In genomic region chr10:69464801-69465401, GRCh38 we compare ENCODE assay signal across 8 cellular contexts. TPM values are rescaled to one million over a fixed set of nuclear protein-coding genes. Genes with fewer than 3 reads are reported as not detected.
DNase-seq lines count a peak whose midpoint lies in the region; ATAC-seq, FAIRE-seq and TF ChIP-seq lines count a peak whose summit lies in the region.
"Had no signal": no experiment of that assay in that cellular context is flagged by ENCODE, and none has a peak within 500 bp of the region (broad histone marks: within the 10 kb centered on the region; RNA-seq: fewer than 3 reads in every experiment).

No MANE protein-coding gene starts in this region.

- in situ Hi-C loops in K562 (cut with MboI), result no loop called here

- TF ChIP-seq CTCF in K562 (IDR thresholded peaks at IDR 0.05 in 2 of 3, conservative IDR thresholded peaks at IDR 0.05 in 1 of 3; ENCODE audit: insufficient read depth in 2 of 3, low read depth in 1 of 3, low read length in 3 of 3), result no peak
- no peak for TF ChIP-seq CTCF in liver (IDR thresholded peaks at IDR 0.05; ENCODE audit: low read depth, low read length, missing input control)
- TF ChIP-seq CTCF in foreskin fibroblast (IDR thresholded peaks at IDR 0.05; ENCODE audit: low read depth, low read length), result no peak

- no peak for DNase-seq in K562 (ENCODE audit: extremely low read depth in 1 of 4, low spot score in 3 of 4)
- no peak for DNase-seq in NCI-H1694 (lab: John Stamatoyannopoulos, UW)
- DNase-seq in foreskin fibroblast, result no peak

- TF ChIP-seq EP300 in K562 (IDR thresholded peaks at IDR 0.05; ENCODE audit: low read length), result no peak

- H2AFZ ChIP-seq in K562 (ENCODE audit: low read depth, low read length), result no peak overlapping the region

- intact Hi-C loops in K562 (cut with micrococcal nuclease), result no loop called here

- BruUV-seq in K562 (replicated peaks; lab: Mats Ljungman, UMichigan), result no TSS peak

- no peaks in the 10 kb centered on the region for H3K79me2 ChIP-seq in K562 (ENCODE audit: control insufficient read depth, insufficient read depth, low read length)

- CTCF ChIA-PET in K562 (lab: Yijun Ruan, JAX; ENCODE audit: low intra/inter-chr PET ratio), result no interaction called here

- POLR2A ChIA-PET in K562 (lab: Yijun Ruan, JAX), result interaction anchor here (0.5 to 1.8 kb wide), 6 partner anchors 9 to 890 kb away, joined by 3 to 6 read pairs (median 4); no protein-coding TSS in a partner anchor

- H3K27me3 ChIP-seq in K562 (ENCODE audit: control insufficient read depth in 2 of 2, insufficient read depth in 2 of 2, low read length in 2 of 2) (peaks cover 0 to 17% of the 10 kb centered on the region in 2 experiments; a peak in 2 of 5 replicates), liver (ENCODE audit: control insufficient read depth in 4 of 4, insufficient read depth in 4 of 4, low read length in 3 of 4) (no peaks in the 10 kb centered on the region), subcutaneous abdominal adipose tissue (ENCODE audit: control insufficient read depth in 5 of 5, insufficient read depth in 4 of 5, low read length in 5 of 5) (no peaks in the 10 kb centered on the region)

- H4K20me1 ChIP-seq in K562 (replicated peaks; ENCODE audit: control insufficient read depth, insufficient read depth, low read length), result no peaks in the 10 kb centered on the region

- 18% methylated on average over 2 of the region's 2 CpGs for WGBS in K562 (ENCODE audit: insufficient coverage, low coverage, missing lambda C conversion rate)
- WGBS in liver, result 71% methylated on average over 2 of the region's 2 CpGs

- H3K4me1 ChIP-seq in K562 (replicated peaks in 1 of 2; ENCODE audit: control insufficient read depth in 2 of 2, insufficient read depth in 2 of 2, low read length in 2 of 2), result peaks cover 6% of the 10 kb centered on the region in 2 experiments
- H3K4me1 ChIP-seq in liver (ENCODE audit: control insufficient read depth in 4 of 4, insufficient read depth in 4 of 4, low read length in 3 of 4), result peaks cover 0 to 5% (median 2%) of the 10 kb centered on the region in 4 donors
- H3K4me1 ChIP-seq in subcutaneous abdominal adipose tissue (ENCODE audit: control insufficient read depth in 5 of 5, insufficient read depth in 5 of 5, low read length in 5 of 5), result peaks cover 46 to 98% (median 91%) of the 10 kb centered on the region in 5 donors

- TF ChIP-seq POLR2A in K562 (conservative IDR thresholded peaks at IDR 0.05), result no peak

- H3K9me1 ChIP-seq in K562 (ENCODE audit: control insufficient read depth, insufficient read depth, low read length), result no peaks in the 10 kb centered on the region

- no peak for FAIRE-seq in K562 (lab: Jason Lieb, UNC)

- TF ChIP-seq RAD21 in K562 (CRISPR knock-in tag; conservative IDR thresholded peaks at IDR 0.05 in 1 of 2, IDR thresholded peaks at IDR 0.05 in 1 of 2), result no peak
- TF ChIP-seq RAD21 in liver (IDR thresholded peaks at IDR 0.05), result no peak

- H3K9me3 ChIP-seq in K562 (replicated peaks; ENCODE audit: control insufficient read depth, insufficient read depth, low read depth, low read length) (no peaks in the 10 kb centered on the region), liver (ENCODE audit: control insufficient read depth in 4 of 4, low read length in 3 of 4) (no peaks in the 10 kb centered on the region), subcutaneous abdominal adipose tissue (ENCODE audit: control insufficient read depth in 5 of 5, low read length in 5 of 5) (no peaks in the 10 kb centered on the region)

- H3K4me2 ChIP-seq in K562 (ENCODE audit: insufficient read depth, low read length), result no peak overlapping the region

- H3K4me3 ChIP-seq in K562, result no peak overlapping the region
- H3K4me3 ChIP-seq in liver (ENCODE audit: low read depth in 1 of 3, low read length in 3 of 3), result no peak overlapping the region
- peak overlapping the region in 1 of 5 donors; percentile 4 for H3K4me3 ChIP-seq in subcutaneous abdominal adipose tissue (ENCODE audit: low read depth in 1 of 5, low read length in 5 of 5)
- H3K4me3 ChIP-seq in foreskin fibroblast (ENCODE audit: low read depth in 1 of 2, low read length in 2 of 2), result no peak overlapping the region

- ATAC-seq in HG02588 (IDR thresholded peaks at IDR 0.05; ENCODE audit: unreplicated experiment), result peak; percentile 60
- ATAC-seq in K562, result peak; percentile 18; the same call in 2 of the 3 replicates
- no peak for ATAC-seq in GM18511 (IDR thresholded peaks at IDR 0.05; ENCODE audit: unreplicated experiment)

- H3K9ac ChIP-seq in K562 (ENCODE audit: insufficient read depth in 1 of 2, low read depth in 2 of 2, low read length in 2 of 2) (no peak overlapping the region), liver (ENCODE audit: low read depth in 1 of 2, low read length in 2 of 2) (no peak overlapping the region), subcutaneous abdominal adipose tissue (ENCODE audit: low read length in 5 of 5) (peak overlapping the region; percentile 37 to 79 (median 50))

- no peaks in the 10 kb centered on the region for H3K36me3 ChIP-seq in K562 (ENCODE audit: control insufficient read depth, insufficient read depth, low read length)
- no peaks in the 10 kb centered on the region for H3K36me3 ChIP-seq in liver (ENCODE audit: control insufficient read depth in 4 of 4, insufficient read depth in 3 of 4, low read depth in 1 of 4, low read length in 3 of 4)
- H3K36me3 ChIP-seq in subcutaneous abdominal adipose tissue (ENCODE audit: control insufficient read depth in 5 of 5, insufficient read depth in 5 of 5, low read length in 5 of 5), result no peaks in the 10 kb centered on the region

- H3K27ac ChIP-seq in K562 (ENCODE audit: extremely low read depth, low read depth, low read length) (no peak overlapping the region), liver (ENCODE audit: low read depth in 1 of 2, low read length in 2 of 2) (peak overlapping the region in 1 of 2 donors; percentile 21), subcutaneous abdominal adipose tissue (ENCODE audit: low read depth, low read length) (peak overlapping the region; percentile 98)

TF ChIP-seq in K562, 482 proteins besides CTCF, POLR2A, EP300 and RAD21 (continues in another document):
- TF ChIP-seq HSF4 (CRISPR knock-in tag; IDR thresholded peaks at IDR 0.05; ENCODE audit: borderline replicate concordance), result no peak
- TF ChIP-seq NR3C1 (CRISPR knock-in tag; IDR thresholded peaks at IDR 0.05), result no peak

TF ChIP-seq in liver, 16 proteins besides CTCF, POLR2A, EP300 and RAD21:
- TF ChIP-seq ATF3 (IDR thresholded peaks at IDR 0.05) (no peak), NR2F2 (IDR thresholded peaks at IDR 0.05) (peak; percentile 69), JUND (IDR thresholded peaks at IDR 0.05) (no peak), MAX (IDR thresholded peaks at IDR 0.05) (no peak), YY1 (IDR thresholded peaks at IDR 0.05) (no peak)

RNA-seq across cellular contexts. Expression of gene TSPAN15, which starts 13.6 kb away (rescaled TPM):
- total RNA-seq in K562 (2011; cell fraction: chromatin; rRNA removed; ENCODE audit: low replicate concordance), result 0.95 TPM in 1 of 2 replicates, not detected in the other
- total RNA-seq in K562 (2011; cell fraction: nucleolus; rRNA removed), result 0.17 and 0.66 TPM in 2 replicates
- 0.38 TPM in 1 of 2 replicates, not detected in the other for total RNA-seq in K562 (2011; cell fraction: nucleoplasm; rRNA removed)
- total RNA-seq in K562 (2014; rRNA removed) (0.78 and 1.0 TPM in 2 replicates), K562 (2014; rRNA removed; fragmentation: Illumina TruSeq; extraction: Trizol) (0.33 and 0.35 TPM in 2 replicates), K562 (2015; rRNA removed; fragmentation: Illumina TruSeq; extraction: Trizol) (0.19 and 0.36 TPM in 2 replicates), K562 (2021) (0.53 and 0.83 TPM in 2 replicates), liver (1 to 10 TPM; 2.6 to 4.0 TPM)
- polyA plus RNA-seq in K562 (2011; rRNA removed) (0.45 and 0.64 TPM in 2 replicates), K562 (2014; fragmentation: Illumina TruSeq; extraction: Trizol) (0.26 and 0.45 TPM in 2 replicates), K562 (2014; fragmentation: Nextera tagmentation; extraction: Ambion mirVana) (not detected), K562 (2014; rRNA removed) (0.36 and 1.2 TPM in 2 replicates), liver (1 to 10 TPM; 2.0 to 4.3 TPM)
- polyA plus RNA-seq in K562 (2011; cell fraction: cytosol; rRNA removed), result 0.81 and 0.88 TPM in 2 replicates
- 0.71 and 0.73 TPM in 2 replicates for polyA plus RNA-seq in K562 (2011; cell fraction: nucleus; rRNA removed)
- polyA plus RNA-seq in K562 (2012), result 0.59 and 0.89 TPM in 2 replicates
- 0.48 and 0.53 TPM in 2 replicates for polyA minus RNA-seq in K562 (2011; rRNA and poly(A)+ RNA removed)
- 0.95 and 2.6 TPM in 2 replicates for polyA minus RNA-seq in K562 (2011; cell fraction: cytosol; rRNA and poly(A)+ RNA removed)
- 1.1 TPM in 2 replicates for polyA minus RNA-seq in K562 (2011; cell fraction: nucleus; rRNA and poly(A)+ RNA removed)

RNA-seq across cellular contexts. Expression of gene TACR2, which starts 48.2 kb away (rescaled TPM):
- total RNA-seq in K562 (2011; cell fraction: chromatin; rRNA removed; ENCODE audit: low replicate concordance), result not detected in 2 replicates
- total RNA-seq in K562 (2011; cell fraction: nucleolus; rRNA removed), result not detected in 2 replicates
- total RNA-seq in K562 (2011; cell fraction: nucleoplasm; rRNA removed), result not detected in 2 replicates
- not detected in 2 replicates for total RNA-seq in K562 (2014; rRNA removed)
- not detected in 2 replicates for total RNA-seq in K562 (2014; rRNA removed; fragmentation: Illumina TruSeq; extraction: Trizol)
- total RNA-seq in K562 (2015; rRNA removed; fragmentation: Illumina TruSeq; extraction: Trizol), result not detected in 2 replicates
- total RNA-seq in K562 (2021), result not detected in 2 replicates
- polyA plus RNA-seq in K562 (2011; rRNA removed), result not detected in 2 replicates
- polyA plus RNA-seq in K562 (2011; cell fraction: cytosol; rRNA removed), result not detected in 2 replicates
- not detected in 2 replicates for polyA plus RNA-seq in K562 (2011; cell fraction: nucleus; rRNA removed)
- polyA plus RNA-seq in K562 (2012), result 0.20 and 0.22 TPM in 2 replicates
- not detected in 2 replicates for polyA plus RNA-seq in K562 (2014; fragmentation: Illumina TruSeq; extraction: Trizol)
- polyA plus RNA-seq in K562 (2014; fragmentation: Nextera tagmentation; extraction: Ambion mirVana), result not detected
- not detected in 2 replicates for polyA plus RNA-seq in K562 (2014; rRNA removed)
- not detected in 2 replicates for polyA minus RNA-seq in K562 (2011; rRNA and poly(A)+ RNA removed)
- polyA minus RNA-seq in K562 (2011; cell fraction: cytosol; rRNA and poly(A)+ RNA removed), result not detected in 2 replicates
- polyA minus RNA-seq in K562 (2011; cell fraction: nucleus; rRNA and poly(A)+ RNA removed), result not detected in 2 replicates
- total RNA-seq in liver, result under 1 TPM in 1 of 2 donors, not detected in 1; 0.08 TPM
- polyA plus RNA-seq in liver, result under 1 TPM; 0.12 to 0.18 TPM
- total RNA-seq: kidney epithelial cell had no signal

Comparison
In these comparisons a context has a peak if more than half of its experiments do, and no peak if none do; other contexts are left out.
1. H3K9ac ChIP-seq: peak in subcutaneous abdominal adipose tissue (5 of 5); none in K562 (0 of 2) and liver (0 of 2).